ENCODE assay signal across 25 cellular contexts in the genomic region with DNA sequence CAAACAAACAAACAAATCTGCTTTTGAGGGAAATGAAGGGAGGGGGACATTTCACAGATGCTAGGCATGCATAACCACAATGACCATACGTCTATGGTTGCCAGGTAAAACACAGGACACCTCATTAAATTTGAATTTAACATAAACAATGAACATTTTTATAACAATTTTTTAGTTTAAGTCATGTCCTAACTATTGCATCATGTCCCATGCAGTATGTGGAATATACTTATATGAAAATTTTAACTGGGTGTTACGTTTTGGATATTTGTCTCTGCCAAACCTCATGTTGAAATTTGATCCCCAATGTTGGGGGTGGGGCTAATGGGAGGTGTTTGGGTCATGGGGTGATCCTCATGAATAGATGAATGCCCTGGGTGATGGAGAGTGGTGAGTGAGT. TPM values are rescaled to one million over a fixed set of nuclear protein-coding genes. Genes with fewer than 3 reads are reported as not detected.
DNase-seq lines count a peak whose midpoint lies in the region; ATAC-seq and TF ChIP-seq lines count a peak whose summit lies in the region.
"Had no signal": no experiment of that assay in that cellular context is flagged by ENCODE, and none has a peak within 500 bp of the region (broad histone marks: within the 10 kb centered on the region; RNA-seq: fewer than 3 reads in every experiment).

No MANE protein-coding gene starts in this region.

- TF ChIP-seq CTCF in fibroblast of mammary gland (conservative IDR thresholded peaks at IDR 0.05; ENCODE audit: control insufficient read depth, insufficient read depth, low read depth, low read length): no peak
- no peak for TF ChIP-seq CTCF in neural crest cell (conservative IDR thresholded peaks at IDR 0.05)

- H3K36me3 Mint-ChIP-seq in neural crest cell (ENCODE audit: low read depth): no peaks in the 10 kb centered on the region
- H3K36me3 Mint-ChIP-seq: CD4-positive, alpha-beta memory T cell had no signal

- H3K27me3 Mint-ChIP-seq in neural crest cell (ENCODE audit: low read depth): no peaks in the 10 kb centered on the region

- peak overlapping the region; percentile 53 for H3K27ac Mint-ChIP-seq in neural crest cell (ENCODE audit: unreplicated experiment)
- H3K27ac Mint-ChIP-seq: CD4-positive, alpha-beta memory T cell; HFFc6 had no signal

- peak; percentile 6 for DNase-seq in EL
- DNase-seq in M059J (ENCODE audit: low read depth): peak; percentile 12
- peak; percentile 3 for DNase-seq in fibroblast of mammary gland (ENCODE audit: low read depth)
- no peak for DNase-seq in neural crest cell (ENCODE audit: low read depth, low spot score)
- no peak for DNase-seq in CD1c-positive myeloid dendritic cell (ENCODE audit: extremely low spot score)
- no peak for DNase-seq in DMS153 treated with DMSO at 0.1 percent for 48 hours (lab: John Stamatoyannopoulos, UW; ENCODE audit: unreplicated experiment)
- DNase-seq: AML-193; Caco-2; CD4-positive, alpha-beta memory T cell; DMS79; HFFc6; NCI-H1092; NCI-H1417 treated with DMSO at 0.1 percent for 48 hours; NCI-H1694 treated with DMSO at 0.1 percent for 48 hours; NCI-H446; NCI-H524 treated with DMSO at 0.1 percent for 48 hours; NCI-H82; NK-92 treated with Interleukin-12 subunit alpha and Interleukin-12 subunit beta, amount 100 ng/mL, for 24 hours; PC-3; SK-N-SH; SW 1271 had no signal

- no peak overlapping the region for H3K4me3 Mint-ChIP-seq in neural crest cell
- H3K4me3 Mint-ChIP-seq: CD4-positive, alpha-beta memory T cell; HFFc6 had no signal

- peaks cover 6% of the 10 kb centered on the region for H3K9me3 Mint-ChIP-seq in neural crest cell
- H3K9me3 Mint-ChIP-seq: CD4-positive, alpha-beta memory T cell; HFFc6 had no signal

- H3K4me3 ChIP-seq in fibroblast of mammary gland (ENCODE audit: control insufficient read depth, low read depth, low read length): no peak overlapping the region
- H3K4me3 ChIP-seq: A549; BLaER1 treated with 17β-estradiol and CSF1 and Interleukin-3, amounts not matched to agents 10 nM and 100 nM; HAP-1 had no signal

- peaks cover 16% of the 10 kb centered on the region for H3K4me1 Mint-ChIP-seq in neural crest cell
- H3K4me1 Mint-ChIP-seq: CD4-positive, alpha-beta memory T cell had no signal

- no peak for ATAC-seq in GM18498 (IDR thresholded peaks at IDR 0.05; ENCODE audit: unreplicated experiment)
- ATAC-seq: A549, PC-3 had no signal

RNA-seq across cellular contexts. Expression of a gene that starts 31.0 kb away (rescaled TPM):
- 18.7 and 29.4 TPM in 2 replicates for total RNA-seq in M059J (2014; rRNA removed; shearing (Covaris generic))
- total RNA-seq in neural crest cell: 29.3 and 30.3 TPM in 2 replicates

Comparison
In these comparisons a context has a peak if more than half of its experiments do, and no peak if none do; other contexts are left out.
1. DNase-seq: peak in EL (single experiment), M059J (single experiment) and fibroblast of mammary gland (single experiment); none in neural crest cell (single experiment), CD1c-positive myeloid dendritic cell (single experiment) and DMS153 treated with DMSO at 0.1 percent for 48 hours (single experiment).